In genomic region chr9:87216036-87216435, GRCh38 we compare ENCODE assay signal across 27 cellular contexts.
"Had no signal": no experiment of that assay in that cellular context is flagged by ENCODE, and none has a peak within 500 bp of the region (broad histone marks: within the 10 kb centered on the region; RNA-seq: fewer than 3 reads in every experiment).

No MANE protein-coding gene starts in this region.

- H3K4me3 Mint-ChIP-seq: nephron; neural progenitor cell; stimulated activated effector memory CD8-positive, alpha-beta T cell treated with anti-CD3 and anti-CD28 coated beads, Interleukin-12 subunit alpha, Interleukin-12 subunit beta, amount 100 ng/mL, for 72 hours; stimulated activated naive B cell treated with anti-CD40 and anti-IgM and Interleukin-4, amounts not matched to agents 10 μg/mL and 1 μg/mL and 100 μg/mL, for 72 hours; stimulated activated naive CD8-positive, alpha-beta T cell treated with anti-CD3 and anti-CD28 coated beads, Interleukin-15, Interleukin-2, amounts not matched to agents 100 ng/mL and 50 ng/mL, for 24 hours had no signal

- DNase-seq: occipital lobe; ovary; posterior cingulate gyrus; psoas muscle; right cardiac atrium; right lobe of liver; sigmoid colon; small intestine; stimulated activated CD4-positive, alpha-beta T cell treated with anti-CD3 and anti-CD28 coated beads, Interleukin-15, amount 100 ng/mL, for 24 hours; stimulated activated CD4-positive, alpha-beta T cell treated with anti-CD3 and anti-CD28 coated beads, Interleukin-2, amount 100 ng/mL, for 24 hours; stimulated activated CD4-positive, alpha-beta T cell treated with anti-CD3 and anti-CD28 coated beads, Interleukin-2, amount 100 ng/mL, for 48 hours; stimulated activated CD4-positive, alpha-beta T cell treated with anti-CD3 and anti-CD28 coated beads, Interleukin-4, amount 100 ng/mL, for 24 hours; stimulated activated naive B cell treated with anti-CD40 and anti-IgM and Interleukin-4, amounts not matched to agents 10 μg/mL and 1 μg/mL and 100 μg/mL, for 72 hours; stimulated activated naive CD4-positive, alpha-beta T cell treated with Interleukin-2 at 50 U/mL for 16 hours; stomach; thyroid gland; trophoblast cell; upper lobe of left lung had no signal

- H3K27ac Mint-ChIP-seq: neural progenitor cell; progenitor cell of endocrine pancreas; stimulated activated effector memory CD8-positive, alpha-beta T cell treated with anti-CD3 and anti-CD28 coated beads, Interleukin-12 subunit alpha, Interleukin-12 subunit beta, amount 100 ng/mL, for 72 hours; stimulated activated naive B cell treated with anti-CD40 and anti-IgM and Interleukin-4, amounts not matched to agents 10 μg/mL and 1 μg/mL and 100 μg/mL, for 72 hours; stimulated activated naive CD8-positive, alpha-beta T cell treated with anti-CD3 and anti-CD28 coated beads, Interleukin-15, Interleukin-2, amounts not matched to agents 100 ng/mL and 50 ng/mL, for 24 hours had no signal

- H3K9me3 Mint-ChIP-seq: nephron; neural progenitor cell; stimulated activated effector memory CD8-positive, alpha-beta T cell treated with anti-CD3 and anti-CD28 coated beads, Interleukin-12 subunit alpha, Interleukin-12 subunit beta, amount 100 ng/mL, for 72 hours; stimulated activated naive B cell treated with anti-CD40 and anti-IgM and Interleukin-4, amounts not matched to agents 10 μg/mL and 1 μg/mL and 100 μg/mL, for 72 hours; stimulated activated naive CD8-positive, alpha-beta T cell treated with anti-CD3 and anti-CD28 coated beads, Interleukin-15, Interleukin-2, amounts not matched to agents 100 ng/mL and 50 ng/mL, for 24 hours had no signal

- H3K27ac ChIP-seq: neural progenitor cell, ovary, parathyroid adenoma, psoas muscle, right lobe of liver, sigmoid colon, stomach, thoracic aorta, thyroid gland, tibial nerve, upper lobe of left lung, vagina had no signal

- H3K27me3 ChIP-seq: neural progenitor cell, ovary, right lobe of liver, sigmoid colon, stomach, thyroid gland, tibial nerve, upper lobe of left lung, vagina had no signal

- H3K36me3 Mint-ChIP-seq: neural progenitor cell; stimulated activated effector memory CD8-positive, alpha-beta T cell treated with anti-CD3 and anti-CD28 coated beads, Interleukin-12 subunit alpha, Interleukin-12 subunit beta, amount 100 ng/mL, for 72 hours; stimulated activated naive B cell treated with anti-CD40 and anti-IgM and Interleukin-4, amounts not matched to agents 10 μg/mL and 1 μg/mL and 100 μg/mL, for 72 hours had no signal

- H3K4me3 ChIP-seq: neural progenitor cell, ovary, psoas muscle, right lobe of liver, sigmoid colon, stomach, thoracic aorta, thyroid gland, tibial nerve, upper lobe of left lung, vagina had no signal

- H3K36me3 ChIP-seq: neural progenitor cell, ovary, right lobe of liver, sigmoid colon, stomach, thoracic aorta, thyroid gland, tibial nerve, upper lobe of left lung, vagina had no signal

- ATAC-seq: psoas muscle; right cardiac atrium; right lobe of liver; stimulated activated effector memory CD8-positive, alpha-beta T cell treated with anti-CD3 and anti-CD28 coated beads, Interleukin-12 subunit alpha, Interleukin-12 subunit beta, amount 100 ng/mL, for 72 hours; stimulated activated naive B cell treated with anti-CD40 and anti-IgM and Interleukin-4, amounts not matched to agents 10 μg/mL and 1 μg/mL and 100 μg/mL, for 72 hours had no signal

- H3K9me3 ChIP-seq: ovary, psoas muscle, right lobe of liver, sigmoid colon, stomach, thoracic aorta, thyroid gland, tibial nerve, upper lobe of left lung, vagina had no signal

- H3K4me1 Mint-ChIP-seq: stimulated activated naive B cell treated with anti-CD40 and anti-IgM and Interleukin-4, amounts not matched to agents 10 μg/mL and 1 μg/mL and 100 μg/mL, for 72 hours had no signal

- H3K4me1 ChIP-seq: parathyroid adenoma, psoas muscle, right lobe of liver, sigmoid colon, stomach, thyroid gland, upper lobe of left lung, vagina had no signal
